27 cellular contexts compared by ENCODE assay signal in genomic region chr6:141953072-141953471, GRCh38.
"Had no signal": no experiment of that assay in that cellular context is flagged by ENCODE, and none has a peak within 500 bp of the region (broad histone marks: within the 10 kb centered on the region; RNA-seq: fewer than 3 reads in every experiment).

No MANE protein-coding gene starts in this region.

- H3K4me3 ChIP-seq: coronary artery, dorsolateral prefrontal cortex, esophagus squamous epithelium, gastrocnemius medialis, heart right ventricle, left lung, lower lobe of right lung, mucosa of descending colon had no signal

- H3K27ac ChIP-seq: coronary artery, dorsolateral prefrontal cortex, epithelial cell of prostate, esophagus squamous epithelium, gastrocnemius medialis, heart right ventricle, left lung, lower lobe of right lung had no signal

- H3K4me1 ChIP-seq: esophagus squamous epithelium, gastrocnemius medialis, left lung, lower lobe of right lung had no signal

- ATAC-seq: esophagus mucosa, gastrocnemius medialis, heart right ventricle, left cardiac atrium, left lung, left ventricle myocardium superior, lower lobe of right lung, mucosa of descending colon had no signal

- FAIRE-seq: colon, endometrium, islet of Langerhans, keratinocyte had no signal

- DNase-seq: dermis blood vessel endothelial cell; dorsolateral prefrontal cortex; effector CD4-positive, alpha-beta T cell; effector memory CD4-positive, alpha-beta T cell; erythroblast; esophagus squamous epithelium; foreskin fibroblast; foreskin melanocyte; gastrocnemius medialis; glutamatergic neuron; head of caudate nucleus; heart right ventricle; hippocampal formation; left cardiac atrium; left ventricle myocardium superior; lower lobe of right lung; mesenchymal stem cell; mucosa of descending colon; naive B cell had no signal

- H3K27me3 ChIP-seq: dorsolateral prefrontal cortex, esophagus squamous epithelium, gastrocnemius medialis, heart right ventricle, left lung had no signal

- H3K9me3 ChIP-seq: gastrocnemius medialis had no signal

- H3K36me3 ChIP-seq: esophagus squamous epithelium, gastrocnemius medialis, heart right ventricle, left lung, lower lobe of right lung had no signal
